1 cellular context compared by ENCODE assay signal in the genomic region with DNA sequence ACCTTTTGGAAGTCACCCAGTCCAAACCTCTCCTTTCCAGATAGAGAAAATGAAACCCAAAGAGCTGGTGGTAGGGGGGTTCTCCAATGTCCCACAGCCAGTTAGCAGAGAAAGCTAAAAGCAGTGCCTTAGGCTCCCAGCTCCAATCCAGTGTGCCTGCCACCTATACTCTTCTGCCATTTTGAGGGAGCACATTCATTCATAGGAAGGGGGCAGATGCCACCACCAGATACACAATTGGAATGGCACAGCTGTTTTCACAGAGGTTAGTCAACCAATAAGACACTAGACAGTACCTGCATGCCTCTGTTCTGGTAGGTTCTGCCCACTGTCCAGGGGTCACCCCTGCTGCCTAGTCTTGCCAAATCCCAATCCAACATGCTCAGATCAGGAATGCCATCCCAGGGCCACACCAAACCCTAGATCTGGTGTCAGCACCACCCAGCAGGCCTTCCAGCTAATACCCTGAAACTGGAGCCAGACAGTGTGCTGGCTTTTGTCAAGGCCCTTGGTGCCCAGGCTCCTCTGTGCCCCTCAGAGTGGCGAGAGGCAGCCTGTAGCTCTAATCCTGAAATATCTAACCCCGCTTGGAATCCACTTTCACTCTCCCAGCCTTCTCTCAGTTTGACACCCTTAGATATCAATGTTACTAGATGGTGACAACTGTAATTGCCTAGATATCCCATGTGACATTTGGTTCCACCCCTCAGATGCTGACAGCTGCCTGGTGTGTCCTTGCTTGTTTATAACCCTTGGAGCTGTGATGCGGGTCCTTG.
TF ChIP-seq lines count a peak whose summit lies in the region.

No MANE protein-coding gene starts in this region.

TF ChIP-seq in K562, 482 proteins besides CTCF, POLR2A, EP300 and RAD21 (continued from another document):
- TF ChIP-seq PHF21A (IDR thresholded peaks at IDR 0.05; ENCODE audit: borderline replicate concordance, low read depth) (no peak), MEIS2 (IDR thresholded peaks at IDR 0.05; ENCODE audit: partially characterized antibody) (peak; percentile 72)
TF ChIP-seq in K562: peak in this region for 30.
